ENCODE assay signal across 7 cellular contexts in the genomic region with DNA sequence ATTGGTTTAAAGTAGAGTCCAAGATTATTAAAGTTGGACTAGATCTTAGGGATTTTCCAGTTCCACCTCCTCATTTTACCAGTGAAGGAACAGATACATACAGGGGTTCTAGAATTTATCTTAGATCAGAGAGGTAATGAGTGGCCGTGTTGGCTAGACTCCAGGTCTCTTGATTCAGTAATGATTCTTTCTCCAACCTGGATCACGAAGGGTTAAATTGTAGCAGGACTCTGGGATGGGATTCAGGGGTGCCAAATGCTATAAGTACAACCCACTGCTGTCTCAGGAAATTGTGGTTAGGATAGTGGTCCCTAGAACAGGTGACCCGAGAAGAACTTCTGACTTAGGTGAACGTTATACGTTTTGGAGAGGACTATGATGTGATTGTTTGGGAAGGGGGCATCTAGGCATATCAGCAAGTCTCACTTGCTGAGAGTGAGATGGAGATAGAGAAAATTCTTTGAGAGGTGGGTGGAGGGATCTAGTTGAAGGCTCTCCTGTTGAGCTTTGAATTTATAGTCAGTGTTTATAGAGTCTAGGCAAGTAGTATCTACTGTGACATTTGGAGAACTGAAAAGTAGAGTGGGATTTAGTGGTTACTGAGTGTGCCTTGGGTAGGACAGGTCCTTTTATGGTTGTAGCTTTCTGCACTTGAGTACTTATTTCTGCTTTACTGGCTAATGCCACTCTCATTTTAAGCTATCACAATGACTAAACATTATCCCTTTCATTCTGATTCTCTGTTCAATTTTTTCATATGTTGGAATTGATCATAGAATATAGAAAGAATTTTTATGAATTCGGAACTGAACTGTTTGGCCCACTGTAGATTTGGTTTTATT. TPM values are rescaled to one million over a fixed set of nuclear protein-coding genes. Genes with fewer than 3 reads are reported as not detected.
DNase-seq lines count a peak whose midpoint lies in the region; ATAC-seq and TF ChIP-seq lines count a peak whose summit lies in the region.

No MANE protein-coding gene starts in this region.

- no peak overlapping the region for H2BK15ac ChIP-seq in mesenchymal stem cell (ENCODE audit: low read depth, poor library complexity, severe bottlenecking)

- H3K4me3 ChIP-seq in mesenchymal stem cell (ENCODE audit: insufficient read depth in 1 of 2, low read depth in 1 of 2, low read length in 2 of 2) = no peak overlapping the region
- H3K4me3 ChIP-seq in breast epithelium = no peak overlapping the region
- no peak overlapping the region for H3K4me3 ChIP-seq in BE2C (ENCODE audit: low read depth, low read length)

- no peaks in the 10 kb centered on the region for H3K9me3 ChIP-seq in mesenchymal stem cell (ENCODE audit: control insufficient read depth, low read length)
- no peaks in the 10 kb centered on the region for H3K9me3 ChIP-seq in breast epithelium
- H3K9me3 ChIP-seq in BE2C = no peaks in the 10 kb centered on the region

- peak overlapping the region in 1 of 2 experiments; percentile 49 for H3K4ac ChIP-seq in mesenchymal stem cell (ENCODE audit: low read depth in 1 of 2, low read length in 2 of 2)

- no peak overlapping the region for H3K14ac ChIP-seq in mesenchymal stem cell (ENCODE audit: low read length in 2 of 2)

- H2AK5ac ChIP-seq in mesenchymal stem cell (ENCODE audit: low read length, severe bottlenecking) = no peak overlapping the region

- H3K27ac ChIP-seq in mesenchymal stem cell (ENCODE audit: low read length, poor library complexity, severe bottlenecking) = no peak overlapping the region
- H3K27ac ChIP-seq in breast epithelium = no peak overlapping the region

- ATAC-seq in GM18861 (IDR thresholded peaks at IDR 0.05; ENCODE audit: unreplicated experiment) = peak; percentile 86
- ATAC-seq in GM21526 (IDR thresholded peaks at IDR 0.05; ENCODE audit: low FRiP score, unreplicated experiment) = peak; percentile 84
- peak; percentile 86 for ATAC-seq in HG03378 (IDR thresholded peaks at IDR 0.05; ENCODE audit: unreplicated experiment)

- no peak overlapping the region for H3K4me2 ChIP-seq in mesenchymal stem cell (ENCODE audit: low read length, poor library complexity, severe bottlenecking)

- TF ChIP-seq POLR2A in breast epithelium (IDR thresholded peaks at IDR 0.05) = no peak

- H2BK120ac ChIP-seq in mesenchymal stem cell (ENCODE audit: low read depth, low read length) = peak overlapping the region; percentile 54

- H3K27me3 ChIP-seq in mesenchymal stem cell (ENCODE audit: control insufficient read depth in 1 of 2, insufficient read depth in 1 of 2, low read length in 2 of 2) (no peaks in the 10 kb centered on the region), breast epithelium (no peaks in the 10 kb centered on the region), BE2C (no peaks in the 10 kb centered on the region)

- H2BK5ac ChIP-seq in mesenchymal stem cell (ENCODE audit: low read depth, low read length, poor library complexity, severe bottlenecking) = no peak overlapping the region

- peaks cover 17% of the 10 kb centered on the region for H3K79me1 ChIP-seq in mesenchymal stem cell (replicated peaks; ENCODE audit: low read length, poor library complexity, severe bottlenecking)

- H4K8ac ChIP-seq in mesenchymal stem cell (ENCODE audit: low read length) = no peak overlapping the region

- intact Hi-C loops in breast epithelium (cut with DNase I; ENCODE audit: low total_unique reads) = no loop called here

- peak overlapping the region in 1 of 2 experiments; percentile 18 for H2BK12ac ChIP-seq in mesenchymal stem cell (ENCODE audit: low read length in 2 of 2)

- H3K4me1 ChIP-seq in mesenchymal stem cell (ENCODE audit: control insufficient read depth, insufficient read depth, low read depth, low read length) (peaks cover 2% of the 10 kb centered on the region), breast epithelium (no peaks in the 10 kb centered on the region), BE2C (peaks cover 24% of the 10 kb centered on the region)

- no peak for DNase-seq in mesenchymal stem cell
- no peak for DNase-seq in breast epithelium (ENCODE audit: low spot score in 2 of 2)
- no peak for DNase-seq in BE2C
- DNase-seq in stimulated activated CD4-positive, alpha-beta T cell treated with anti-CD3 and anti-CD28 coated beads, Interleukin-2, amount 100 ng/mL, for 48 hours = no peak

- WGBS in mesenchymal stem cell = 78% methylated on average over 6 of the region's 6 CpGs

- no peak for TF ChIP-seq CTCF in breast epithelium (IDR thresholded peaks at IDR 0.05)
- TF ChIP-seq CTCF in BE2C (IDR thresholded peaks at IDR 0.05; ENCODE audit: low read depth, low read length) = no peak

- H3K23ac ChIP-seq in mesenchymal stem cell (ENCODE audit: low read length in 2 of 2) = no peak overlapping the region

- no peak overlapping the region for H4K91ac ChIP-seq in mesenchymal stem cell (ENCODE audit: low read length)

- H3K18ac ChIP-seq in mesenchymal stem cell (ENCODE audit: low read depth in 1 of 2, low read length in 2 of 2) = peak overlapping the region in 1 of 2 experiments; percentile 30

- H3K36me3 ChIP-seq in mesenchymal stem cell (ENCODE audit: control insufficient read depth in 1 of 2, insufficient read depth in 2 of 2, low read depth in 1 of 2, low read length in 2 of 2) = no peaks in the 10 kb centered on the region
- no peaks in the 10 kb centered on the region for H3K36me3 ChIP-seq in breast epithelium
- no peaks in the 10 kb centered on the region for H3K36me3 ChIP-seq in BE2C

- H3K9ac ChIP-seq in mesenchymal stem cell (ENCODE audit: low read length) = no peak overlapping the region

- no peak overlapping the region for H2AFZ ChIP-seq in mesenchymal stem cell (ENCODE audit: low read depth, low read length)

RNA-seq across cellular contexts. Expression of gene ST7, which starts 58.3 kb away (rescaled TPM):
- 23.8 TPM for polyA plus RNA-seq in mesenchymal stem cell (2013, experiment 1 of 2)
- 24.5 TPM for polyA plus RNA-seq in mesenchymal stem cell (2013, experiment 2 of 2)
- 10 to 100 TPM; 24.3 to 41.4 (median 27.5) TPM for total RNA-seq in breast epithelium
- polyA plus RNA-seq in BE2C (2012; ENCODE audit: insufficient read depth, insufficient read length, low read depth) = 48.1 TPM
